ENCODE assay signal across 21 cellular contexts in genomic region chr3:134350266-134350665, GRCh38. TPM values are rescaled to one million over a fixed set of nuclear protein-coding genes. Genes with fewer than 3 reads are reported as not detected.
DNase-seq lines count a peak whose midpoint lies in the region; ATAC-seq and TF ChIP-seq lines count a peak whose summit lies in the region.
"Had no signal": no experiment of that assay in that cellular context is flagged by ENCODE, and none has a peak within 500 bp of the region (broad histone marks: within the 10 kb centered on the region; RNA-seq: fewer than 3 reads in every experiment).

No MANE protein-coding gene starts in this region.

- peak; percentile 14 for DNase-seq in activated effector memory CD4-positive, alpha-beta T cell treated with anti-CD3 and anti-CD28 coated beads, Interleukin-2, amount 50 U/mL, for 16 hours
- no peak for DNase-seq in activated effector memory CD4-positive, alpha-beta T cell treated with Interleukin-2 at 50 U/mL for 16 hours
- DNase-seq in coronary artery (ENCODE audit: low spot score) (no peak), gastrocnemius medialis (no peak), aorta (peak; percentile 2 to 10), SIG-M5 (lab: John Stamatoyannopoulos, UW) (no peak), AG08395 (ENCODE audit: low spot score) (no peak)
- DNase-seq: activated CD8-positive, alpha-beta memory T cell treated with anti-CD3 and anti-CD28 coated beads for 24 hours; activated naive CD8-positive, alpha-beta T cell treated with anti-CD3 and anti-CD28 coated beads, Interleukin-2, amount 10 ng/mL, durations not matched to agents 7 days and 5 days; GDM1; natural killer cell; NCI-H1092; NCI-H2107; NCI-H524 treated with DMSO at 0.1 percent for 48 hours; stimulated activated CD4-positive, alpha-beta T cell treated with anti-CD3 and anti-CD28 coated beads, Interleukin-12 subunit alpha, Interleukin-12 subunit beta, amount 100 ng/mL, for 4 hours had no signal

- H3K4me1 ChIP-seq in gastrocnemius medialis (peaks cover 61 to 77% of the 10 kb centered on the region in 2 donors), aorta (ENCODE audit: control insufficient read depth in 1 of 2, insufficient read depth in 2 of 2, low read length in 2 of 2) (no peaks in the 10 kb centered on the region)

- ATAC-seq in gastrocnemius medialis (no peak), aorta (ENCODE audit: low FRiP score) (no peak), GM21526 (IDR thresholded peaks at IDR 0.05; ENCODE audit: low FRiP score, unreplicated experiment) (no peak)
- ATAC-seq: GM12878, natural killer cell had no signal

- whole genome bisulfite sequencing in aorta, 2 donors = 96 to 97% methylated on average over 3 of the region's 3 CpGs

- no peak for TF ChIP-seq POLR2A in gastrocnemius medialis (IDR thresholded peaks at IDR 0.05)

- in situ Hi-C loops in gastrocnemius medialis (cut with MboI; ENCODE audit: low sequenced_read_pairs in 4 of 4) = no loop called here

- intact Hi-C loops in gastrocnemius medialis (cut with DNase I; ENCODE audit: low total_unique reads) = no loop called here
- intact Hi-C loops in aorta (cut with DNase I) = no loop called here

- no peaks in the 10 kb centered on the region for H3K27me3 ChIP-seq in gastrocnemius medialis
- no peaks in the 10 kb centered on the region for H3K27me3 ChIP-seq in aorta (ENCODE audit: control insufficient read depth in 1 of 2, insufficient read depth in 2 of 2, low read length in 1 of 2)
- H3K27me3 ChIP-seq: BLaER1, cardiac muscle cell, heart left ventricle had no signal

- no peak for TF ChIP-seq CTCF in coronary artery (IDR thresholded peaks at IDR 0.05)
- no peak for TF ChIP-seq CTCF in gastrocnemius medialis (IDR thresholded peaks at IDR 0.05 in 4 of 5, conservative IDR thresholded peaks at IDR 0.05 in 1 of 5)

- H3K9me3 ChIP-seq in gastrocnemius medialis (no peaks in the 10 kb centered on the region), aorta (ENCODE audit: control insufficient read depth, low read length) (no peaks in the 10 kb centered on the region)

- H3K4me3 ChIP-seq in coronary artery (no peak overlapping the region), gastrocnemius medialis (no peak overlapping the region), aorta (ENCODE audit: low read length in 2 of 2) (no peak overlapping the region)
- H3K4me3 ChIP-seq: BLaER1, cardiac muscle cell, GM12878, heart left ventricle had no signal

- H3K36me3 ChIP-seq in gastrocnemius medialis = no peaks in the 10 kb centered on the region
- peaks cover 4 to 8% of the 10 kb centered on the region in 2 donors for H3K36me3 ChIP-seq in aorta (ENCODE audit: control insufficient read depth in 1 of 2, insufficient read depth in 2 of 2, low read length in 1 of 2)
- H3K36me3 ChIP-seq: BLaER1 had no signal

- H3K27ac ChIP-seq in coronary artery (peak overlapping the region; percentile 20 to 90), gastrocnemius medialis (peak overlapping the region; percentile 24 to 76 (median 68)), aorta (ENCODE audit: low read depth in 1 of 2, low read length in 2 of 2) (peak overlapping the region in 1 of 2 donors; percentile 6)
- H3K27ac ChIP-seq: 22Rv1, BLaER1, cardiac muscle cell had no signal

RNA-seq across cellular contexts. Expression of gene AMOTL2, which starts 24.0 kb away (rescaled TPM):
- total RNA-seq in gastrocnemius medialis (10 to 100 TPM; 17.9 to 29.9 (median 20.6) TPM), aorta (100 to 1,000 TPM in 1 of 2 donors, 10 to 100 TPM in 1; 82.1 to 118 TPM)
- polyA plus RNA-seq in aorta = 10 to 100 TPM; 12.4 to 29.3 TPM
- total RNA-seq: activated naive CD8-positive, alpha-beta T cell treated with anti-CD3 and anti-CD28 coated beads, Interleukin-2, amount 10 ng/mL, durations not matched to agents 7 days and 5 days; natural killer cell had no signal

Comparison
In these comparisons a context has a peak if more than half of its experiments do, and no peak if none do; other contexts are left out.
1. DNase-seq: peak in activated effector memory CD4-positive, alpha-beta T cell treated with anti-CD3 and anti-CD28 coated beads, Interleukin-2, amount 50 U/mL, for 16 hours (single experiment) and aorta (2 of 2); none in activated effector memory CD4-positive, alpha-beta T cell treated with Interleukin-2 at 50 U/mL for 16 hours (single experiment), coronary artery (single experiment), gastrocnemius medialis (0 of 2), SIG-M5 (single experiment) and AG08395 (single experiment).